Comparison of ENCODE assay signal across 12 cellular contexts in genomic region chr12:76303365-76303764, GRCh38.
"Had no signal": no experiment of that assay in that cellular context is flagged by ENCODE, and none has a peak within 500 bp of the region (broad histone marks: within the 10 kb centered on the region; RNA-seq: fewer than 3 reads in every experiment).

No MANE protein-coding gene starts in this region.

- H3K27ac Mint-ChIP-seq: endodermal cell; memory B cell; stimulated activated naive CD8-positive, alpha-beta T cell treated with anti-CD3 and anti-CD28 coated beads, Interleukin-15, amount 100 ng/mL, for 72 hours had no signal

- H3K9me3 ChIP-seq: body of pancreas, ovary had no signal

- H3K4me1 Mint-ChIP-seq: memory B cell; stimulated activated naive CD8-positive, alpha-beta T cell treated with anti-CD3 and anti-CD28 coated beads, Interleukin-15, amount 100 ng/mL, for 72 hours had no signal

- H3K36me3 ChIP-seq: ovary had no signal

- H3K9me3 Mint-ChIP-seq: endodermal cell had no signal

- H3K4me3 Mint-ChIP-seq: endodermal cell; memory B cell; stimulated activated naive CD8-positive, alpha-beta T cell treated with anti-CD3 and anti-CD28 coated beads, Interleukin-15, amount 100 ng/mL, for 72 hours had no signal

- H3K4me1 ChIP-seq: body of pancreas had no signal

- ATAC-seq: activated CD4-positive, CD25-positive, alpha-beta regulatory T cell treated with anti-CD3 and anti-CD28 coated beads, Interleukin-2, amount 50 U/mL, for 24 hours; body of pancreas; left lobe of liver had no signal

- DNase-seq: activated naive CD4-positive, alpha-beta T cell treated with anti-CD3 and anti-CD28 coated beads, Interleukin-2, amount 50 U/mL, for 16 hours; body of pancreas; endodermal cell; erythroblast; glutamatergic neuron; ovary; stimulated activated CD4-positive, alpha-beta T cell treated with anti-CD3 and anti-CD28 coated beads, Interleukin-15, amount 100 ng/mL, for 24 hours; stimulated activated CD4-positive, alpha-beta T cell treated with anti-CD3 and anti-CD28 coated beads, Interleukin-4, amount 100 ng/mL, for 24 hours had no signal

- H3K27ac ChIP-seq: body of pancreas, ovary had no signal

- H3K4me3 ChIP-seq: body of pancreas, ovary had no signal

- H3K27me3 ChIP-seq: body of pancreas, ovary had no signal

- H3K36me3 Mint-ChIP-seq: memory B cell had no signal
